ENCODE assay signal across 1 cellular context in genomic region chrX:121191779-121192178, GRCh38.
TF ChIP-seq lines count a peak whose summit lies in the region.

No MANE protein-coding gene starts in this region.

TF ChIP-seq in K562, 482 proteins besides CTCF, POLR2A, EP300 and RAD21 (continued from another document and continues in another):
- no peak for TF ChIP-seq ZBTB40 (IDR thresholded peaks at IDR 0.05)
- no peak for TF ChIP-seq ZBTB40 (CRISPR knock-in tag; IDR thresholded peaks at IDR 0.05)
- no peak for TF ChIP-seq ZNF740 (CRISPR knock-in tag; IDR thresholded peaks at IDR 0.05)
- no peak for TF ChIP-seq ZNF740 (tag; IDR thresholded peaks at IDR 0.05)
- no peak for TF ChIP-seq ZNF274 (IDR thresholded peaks at IDR 0.05; ENCODE audit: borderline replicate concordance, low read depth, low read length)
- TF ChIP-seq ZNF764 (CRISPR knock-in tag; IDR thresholded peaks at IDR 0.05; ENCODE audit: low read depth): no peak
- TF ChIP-seq SAFB (IDR thresholded peaks at IDR 0.05; ENCODE audit: borderline replicate concordance, low read depth, low read length): no peak
- TF ChIP-seq ATF7 (IDR thresholded peaks at IDR 0.05): no peak; the same call in 1 of the 2 replicates
- no peak for TF ChIP-seq HNRNPUL1 (IDR thresholded peaks at IDR 0.05; ENCODE audit: low read length)
- TF ChIP-seq CBX1 (IDR thresholded peaks at IDR 0.05; ENCODE audit: low read depth): no peak
- TF ChIP-seq XRCC4 (IDR thresholded peaks at IDR 0.05; ENCODE audit: extremely low read depth, insufficient read depth, insufficient read length): no peak
- no peak for TF ChIP-seq ARID2 (IDR thresholded peaks at IDR 0.05)
- no peak for TF ChIP-seq ELK3 (CRISPR knock-in tag; IDR thresholded peaks at IDR 0.05)
- TF ChIP-seq ZNF12 (CRISPR knock-in tag; IDR thresholded peaks at IDR 0.05): no peak
- TF ChIP-seq CREBBP (IDR thresholded peaks at IDR 0.05; ENCODE audit: low read depth, low read length): no peak
- no peak for TF ChIP-seq HEY1 (CRISPR knock-in tag; IDR thresholded peaks at IDR 0.05; ENCODE audit: borderline replicate concordance)
- TF ChIP-seq BRF2 (IDR thresholded peaks at IDR 0.05; ENCODE audit: borderline replicate concordance, insufficient read depth, insufficient read length): no peak
- TF ChIP-seq TAF1 (IDR thresholded peaks at IDR 0.05; ENCODE audit: control insufficient read depth, extremely low read depth, insufficient read depth, low read length, severe bottlenecking): peak; percentile 89
- TF ChIP-seq MAX (CRISPR knock-in tag; IDR thresholded peaks at IDR 0.05): no peak
- TF ChIP-seq DEAF1 (CRISPR knock-in tag; IDR thresholded peaks at IDR 0.05): no peak
- TF ChIP-seq SETDB1 (IDR thresholded peaks at IDR 0.05; ENCODE audit: low read length): no peak
- no peak for TF ChIP-seq RB1 (IDR thresholded peaks at IDR 0.05; ENCODE audit: low read depth)
- TF ChIP-seq SMARCB1 (IDR thresholded peaks at IDR 0.05; ENCODE audit: insufficient read length, low read depth): no peak
- peak; percentile 62; the same call in 1 of the 2 replicates for TF ChIP-seq CREB3L1 (IDR thresholded peaks at IDR 0.05; ENCODE audit: borderline replicate concordance, low read depth)
- no peak for TF ChIP-seq FOXA1 (IDR thresholded peaks at IDR 0.05; ENCODE audit: borderline replicate concordance)
- TF ChIP-seq WHSC1 (IDR thresholded peaks at IDR 0.05; ENCODE audit: low read length): no peak
- no peak for TF ChIP-seq TCFL5 (CRISPR knock-in tag; conservative IDR thresholded peaks at IDR 0.05)
- no peak for TF ChIP-seq NCOA2 (IDR thresholded peaks at IDR 0.05; ENCODE audit: partially characterized antibody in 2 of 2)
- TF ChIP-seq PATZ1 (CRISPR knock-in tag; IDR thresholded peaks at IDR 0.05; ENCODE audit: borderline replicate concordance): no peak
- TF ChIP-seq POLR2AphosphoS2 (IDR thresholded peaks at IDR 0.05; ENCODE audit: low read length): no peak
- no peak for TF ChIP-seq E2F3 (CRISPR knock-in tag; IDR thresholded peaks at IDR 0.05)
- no peak for TF ChIP-seq HNRNPH1 (optimal IDR thresholded peaks at IDR 0.05; ENCODE audit: low read depth, low read length)
- no peak for TF ChIP-seq KAT2B (IDR thresholded peaks at IDR 0.05; ENCODE audit: low read depth, low read length)
- TF ChIP-seq ZNF511 (CRISPR knock-in tag; IDR thresholded peaks at IDR 0.05): no peak
- no peak for TF ChIP-seq KDM4B (IDR thresholded peaks at IDR 0.05; ENCODE audit: borderline replicate concordance in 2 of 2, low read depth in 1 of 2)
- TF ChIP-seq ZNF76 (CRISPR knock-in tag; IDR thresholded peaks at IDR 0.05; ENCODE audit: borderline replicate concordance): no peak
- peak; percentile 43; the same call in 1 of the 2 replicates for TF ChIP-seq MXI1 (IDR thresholded peaks at IDR 0.05; ENCODE audit: low read depth, low read length)
- no peak for TF ChIP-seq SRSF9 (IDR thresholded peaks at IDR 0.05; ENCODE audit: borderline replicate concordance, low read depth, low read length)
- TF ChIP-seq MIER1 (IDR thresholded peaks at IDR 0.05; ENCODE audit: low read depth): no peak
- peak; percentile 33; the same call in 1 of the 2 replicates for TF ChIP-seq CXXC5 (CRISPR knock-in tag; IDR thresholded peaks at IDR 0.05)
- TF ChIP-seq ZBTB33 (CRISPR knock-in tag; IDR thresholded peaks at IDR 0.05): no peak
- no peak for TF ChIP-seq LEF1 (IDR thresholded peaks at IDR 0.05)
